In the genomic region with DNA sequence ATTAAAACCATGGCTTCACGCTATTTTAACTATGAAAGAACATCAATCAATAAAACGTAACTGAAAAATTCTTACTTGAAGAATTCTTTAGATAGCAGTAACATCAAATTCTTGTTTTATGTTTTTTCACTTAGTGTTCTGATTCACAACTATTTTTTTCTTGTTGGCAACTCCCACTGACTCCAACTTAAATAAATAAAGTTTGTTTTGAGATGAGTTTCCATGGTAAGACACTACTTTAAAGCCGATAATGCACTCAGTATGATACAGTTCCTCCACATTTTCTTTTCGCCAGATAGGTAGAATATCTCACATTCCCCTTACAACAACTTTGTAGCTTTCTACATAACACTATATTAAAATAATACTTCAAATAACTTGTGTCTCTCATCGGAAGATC, we compare ENCODE assay signal across 1 cellular context.
TF ChIP-seq lines count a peak whose summit lies in the region.

No MANE protein-coding gene starts in this region.

TF ChIP-seq in GM23338, 12 proteins besides CTCF, POLR2A, EP300 and RAD21:
- TF ChIP-seq, protein P1, sequence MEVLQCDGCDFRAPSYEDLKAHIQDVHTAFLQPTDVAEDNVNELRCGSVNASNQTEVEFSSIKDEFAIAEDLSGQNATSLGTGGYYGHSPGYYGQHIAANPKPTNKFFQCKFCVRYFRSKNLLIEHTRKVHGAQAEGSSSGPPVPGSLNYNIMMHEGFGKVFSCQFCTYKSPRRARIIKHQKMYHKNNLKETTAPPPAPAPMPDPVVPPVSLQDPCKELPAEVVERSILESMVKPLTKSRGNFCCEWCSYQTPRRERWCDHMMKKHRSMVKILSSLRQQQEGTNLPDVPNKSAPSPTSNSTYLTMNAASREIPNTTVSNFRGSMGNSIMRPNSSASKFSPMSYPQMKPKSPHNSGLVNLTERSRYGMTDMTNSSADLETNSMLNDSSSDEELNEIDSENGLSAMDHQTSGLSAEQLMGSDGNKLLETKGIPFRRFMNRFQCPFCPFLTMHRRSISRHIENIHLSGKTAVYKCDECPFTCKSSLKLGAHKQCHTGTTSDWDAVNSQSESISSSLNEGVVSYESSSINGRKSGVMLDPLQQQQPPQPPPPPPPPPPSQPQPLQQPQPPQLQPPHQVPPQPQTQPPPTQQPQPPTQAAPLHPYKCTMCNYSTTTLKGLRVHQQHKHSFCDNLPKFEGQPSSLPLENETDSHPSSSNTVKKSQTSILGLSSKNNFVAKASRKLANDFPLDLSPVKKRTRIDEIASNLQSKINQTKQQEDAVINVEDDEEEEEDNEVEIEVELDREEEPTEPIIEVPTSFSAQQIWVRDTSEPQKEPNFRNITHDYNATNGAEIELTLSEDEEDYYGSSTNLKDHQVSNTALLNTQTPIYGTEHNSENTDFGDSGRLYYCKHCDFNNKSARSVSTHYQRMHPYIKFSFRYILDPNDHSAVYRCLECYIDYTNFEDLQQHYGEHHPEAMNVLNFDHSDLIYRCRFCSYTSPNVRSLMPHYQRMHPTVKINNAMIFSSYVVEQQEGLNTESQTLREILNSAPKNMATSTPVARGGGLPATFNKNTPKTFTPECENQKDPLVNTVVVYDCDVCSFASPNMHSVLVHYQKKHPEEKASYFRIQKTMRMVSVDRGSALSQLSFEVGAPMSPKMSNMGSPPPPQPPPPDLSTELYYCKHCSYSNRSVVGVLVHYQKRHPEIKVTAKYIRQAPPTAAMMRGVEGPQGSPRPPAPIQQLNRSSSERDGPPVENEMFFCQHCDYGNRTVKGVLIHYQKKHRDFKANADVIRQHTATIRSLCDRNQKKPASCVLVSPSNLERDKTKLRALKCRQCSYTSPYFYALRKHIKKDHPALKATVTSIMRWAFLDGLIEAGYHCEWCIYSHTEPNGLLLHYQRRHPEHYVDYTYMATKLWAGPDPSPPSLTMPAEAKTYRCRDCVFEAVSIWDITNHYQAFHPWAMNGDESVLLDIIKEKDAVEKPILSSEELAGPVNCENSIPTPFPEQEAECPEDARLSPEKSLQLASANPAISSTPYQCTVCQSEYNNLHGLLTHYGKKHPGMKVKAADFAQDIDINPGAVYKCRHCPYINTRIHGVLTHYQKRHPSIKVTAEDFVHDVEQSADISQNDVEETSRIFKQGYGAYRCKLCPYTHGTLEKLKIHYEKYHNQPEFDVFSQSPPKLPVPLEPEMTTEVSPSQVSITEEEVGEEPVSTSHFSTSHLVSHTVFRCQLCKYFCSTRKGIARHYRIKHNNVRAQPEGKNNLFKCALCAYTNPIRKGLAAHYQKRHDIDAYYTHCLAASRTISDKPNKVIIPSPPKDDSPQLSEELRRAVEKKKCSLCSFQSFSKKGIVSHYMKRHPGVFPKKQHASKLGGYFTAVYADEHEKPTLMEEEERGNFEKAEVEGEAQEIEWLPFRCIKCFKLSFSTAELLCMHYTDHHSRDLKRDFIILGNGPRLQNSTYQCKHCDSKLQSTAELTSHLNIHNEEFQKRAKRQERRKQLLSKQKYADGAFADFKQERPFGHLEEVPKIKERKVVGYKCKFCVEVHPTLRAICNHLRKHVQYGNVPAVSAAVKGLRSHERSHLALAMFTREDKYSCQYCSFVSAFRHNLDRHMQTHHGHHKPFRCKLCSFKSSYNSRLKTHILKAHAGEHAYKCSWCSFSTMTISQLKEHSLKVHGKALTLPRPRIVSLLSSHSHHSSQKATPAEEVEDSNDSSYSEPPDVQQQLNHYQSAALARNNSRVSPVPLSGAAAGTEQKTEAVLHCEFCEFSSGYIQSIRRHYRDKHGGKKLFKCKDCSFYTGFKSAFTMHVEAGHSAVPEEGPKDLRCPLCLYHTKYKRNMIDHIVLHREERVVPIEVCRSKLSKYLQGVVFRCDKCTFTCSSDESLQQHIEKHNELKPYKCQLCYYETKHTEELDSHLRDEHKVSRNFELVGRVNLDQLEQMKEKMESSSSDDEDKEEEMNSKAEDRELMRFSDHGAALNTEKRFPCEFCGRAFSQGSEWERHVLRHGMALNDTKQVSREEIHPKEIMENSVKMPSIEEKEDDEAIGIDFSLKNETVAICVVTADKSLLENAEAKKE (CRISPR knock-in tag; IDR thresholded peaks at IDR 0.05) = no peak
- no peak for TF ChIP-seq EZH2phosphoT487 (IDR thresholded peaks at IDR 0.05; ENCODE audit: unreplicated experiment)
- TF ChIP-seq POLR2AphosphoS5 (IDR thresholded peaks at IDR 0.05; ENCODE audit: low read depth) = no peak
- TF ChIP-seq STAT1 (IDR thresholded peaks at IDR 0.05; ENCODE audit: unreplicated experiment) = no peak
- TF ChIP-seq ZNF331 (CRISPR knock-in tag; IDR thresholded peaks at IDR 0.05; ENCODE audit: low read depth) = no peak
- TF ChIP-seq JUNB (IDR thresholded peaks at IDR 0.05; ENCODE audit: unreplicated experiment) = no peak
- TF ChIP-seq, protein P2, sequence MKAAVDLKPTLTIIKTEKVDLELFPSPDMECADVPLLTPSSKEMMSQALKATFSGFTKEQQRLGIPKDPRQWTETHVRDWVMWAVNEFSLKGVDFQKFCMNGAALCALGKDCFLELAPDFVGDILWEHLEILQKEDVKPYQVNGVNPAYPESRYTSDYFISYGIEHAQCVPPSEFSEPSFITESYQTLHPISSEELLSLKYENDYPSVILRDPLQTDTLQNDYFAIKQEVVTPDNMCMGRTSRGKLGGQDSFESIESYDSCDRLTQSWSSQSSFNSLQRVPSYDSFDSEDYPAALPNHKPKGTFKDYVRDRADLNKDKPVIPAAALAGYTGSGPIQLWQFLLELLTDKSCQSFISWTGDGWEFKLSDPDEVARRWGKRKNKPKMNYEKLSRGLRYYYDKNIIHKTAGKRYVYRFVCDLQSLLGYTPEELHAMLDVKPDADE (IDR thresholded peaks at IDR 0.05) = no peak
- TF ChIP-seq ZNF114 (CRISPR knock-in tag; IDR thresholded peaks at IDR 0.05) = no peak
- no peak for TF ChIP-seq REST (IDR thresholded peaks at IDR 0.05; ENCODE audit: unreplicated experiment)
- TF ChIP-seq EZH2 (IDR thresholded peaks at IDR 0.05; ENCODE audit: low read depth, unreplicated experiment) = no peak
- TF ChIP-seq CREB1 (CRISPR knock-in tag; IDR thresholded peaks at IDR 0.05; ENCODE audit: low read depth) = no peak
- TF ChIP-seq NANOG (IDR thresholded peaks at IDR 0.05; ENCODE audit: borderline replicate concordance) = no peak
TF ChIP-seq in GM23338: peak in this region for 0.
